16 cellular contexts compared by ENCODE assay signal in the genomic region with DNA sequence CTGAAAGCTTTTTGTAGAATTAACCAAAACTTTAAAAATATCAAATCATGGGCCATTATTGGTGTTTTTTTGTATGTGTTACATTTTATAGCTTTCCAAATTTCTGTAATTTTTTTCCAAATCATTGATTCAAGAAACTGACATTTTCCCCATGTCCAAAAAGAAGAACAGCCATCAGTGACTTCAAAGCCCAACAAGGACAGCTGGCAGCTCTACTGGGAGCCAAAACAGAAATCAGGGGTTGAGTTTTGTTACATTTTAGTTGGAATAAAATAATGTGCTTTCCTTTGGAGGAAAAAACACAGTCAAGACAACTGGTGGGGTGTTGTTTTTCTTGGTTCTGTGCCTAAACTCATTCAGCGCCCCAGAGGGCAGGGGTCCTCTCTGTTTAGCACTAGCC. TPM values are rescaled to one million over a fixed set of nuclear protein-coding genes. Genes with fewer than 3 reads are reported as not detected.
A peak's percentile ranks its signal among the peaks of the same experiment; 100 is the strongest.
DNase-seq lines count a peak whose midpoint lies in the region; ATAC-seq lines count a peak whose summit lies in the region.
"Had no signal": no experiment of that assay in that cellular context is flagged by ENCODE, and none has a peak within 500 bp of the region (broad histone marks: within the 10 kb centered on the region; RNA-seq: fewer than 3 reads in every experiment).

No MANE protein-coding gene starts in this region.

- peak; percentile 30 for DNase-seq in DMS 273 (lab: John Stamatoyannopoulos, UW; ENCODE audit: unreplicated experiment)
- no peak for DNase-seq in DMS 273 treated with DMSO at 0.1 percent for 48 hours (lab: John Stamatoyannopoulos, UW)
- peak; percentile 69 for DNase-seq in cerebellum (ENCODE audit: low spot score)
- DNase-seq in HT-29 (ENCODE audit: low spot score), result no peak
- DNase-seq: AML-193; Caco-2; Calu3; CD4-positive, alpha-beta T cell; CD8-positive, alpha-beta T cell; DMS79 treated with DMSO at 0.1 percent for 48 hours; GDM1 had no signal

- no peak for ATAC-seq in HG03095 (IDR thresholded peaks at IDR 0.05; ENCODE audit: unreplicated experiment)
- ATAC-seq: A549; CD8-positive, alpha-beta T cell; GM12878 had no signal

RNA-seq across cellular contexts. Expression of a gene that starts 23.8 kb away (rescaled TPM):
- total RNA-seq in cerebellum, result 6.9 TPM
- total RNA-seq in HT-29 (2014; rRNA removed; shearing (Covaris generic)), result not detected in 2 replicates
- total RNA-seq: A172; B cell; Caco-2; Calu3; CD4-positive, alpha-beta T cell; CD8-positive, alpha-beta T cell; GM12878 had no signal

Comparison
In these comparisons a context has a peak if more than half of its experiments do, and no peak if none do; other contexts are left out.
1. DNase-seq: peak in DMS 273 (single experiment) and cerebellum (single experiment); none in DMS 273 treated with DMSO at 0.1 percent for 48 hours (single experiment) and HT-29 (single experiment).